In the genomic region with DNA sequence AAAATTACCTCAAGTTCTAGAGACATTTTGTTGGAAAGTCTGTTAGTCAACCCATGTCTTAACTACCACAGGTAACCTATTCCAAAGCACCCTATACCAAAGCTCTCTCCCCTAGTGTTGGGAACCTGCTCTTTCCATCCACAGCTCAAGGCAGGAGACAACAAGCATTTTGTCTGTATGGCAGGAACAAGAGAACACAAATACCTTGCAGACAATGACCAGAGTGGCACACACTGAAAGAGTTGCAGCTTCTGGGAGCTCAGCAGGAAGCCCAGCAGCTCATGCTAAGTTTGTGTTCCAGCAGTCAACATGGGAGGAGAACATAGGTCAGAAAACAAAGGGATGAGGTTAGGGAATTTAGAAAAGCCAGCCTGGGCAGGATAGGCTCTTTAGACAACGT, we compare ENCODE assay signal across 1 cellular context.
TF ChIP-seq lines count a peak whose summit lies in the region.

No MANE protein-coding gene starts in this region.

TF ChIP-seq in GM23338, 12 proteins besides CTCF, POLR2A, EP300 and RAD21:
- peak; percentile 52; the same call in 1 of the 2 replicates for TF ChIP-seq ZNF462 (CRISPR knock-in tag; IDR thresholded peaks at IDR 0.05)
- TF ChIP-seq POLR2AphosphoS5 (IDR thresholded peaks at IDR 0.05; ENCODE audit: low read depth) = no peak
